Comparison of ENCODE assay signal across 14 cellular contexts in the genomic region with DNA sequence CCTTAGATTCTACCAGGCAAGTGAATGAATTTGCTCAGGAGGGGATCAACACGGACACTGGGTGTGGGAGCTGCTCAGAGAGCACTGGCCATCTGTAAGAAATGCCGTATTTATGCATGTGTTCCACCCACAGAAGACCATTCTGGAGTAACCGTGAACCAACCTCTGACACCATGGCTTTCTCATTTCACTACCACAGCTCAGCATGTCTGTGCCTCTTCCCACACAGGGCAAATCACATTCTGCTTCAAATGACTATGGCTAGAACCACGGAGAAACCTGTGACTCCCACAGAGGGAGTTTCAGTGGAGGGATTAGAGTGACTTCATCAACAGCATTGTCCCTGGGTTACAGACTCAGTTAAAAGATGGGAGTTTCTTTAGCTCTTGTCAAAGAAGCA.
A peak's percentile ranks its signal among the peaks of the same experiment; 100 is the strongest.
DNase-seq lines count a peak whose midpoint lies in the region; ATAC-seq and TF ChIP-seq lines count a peak whose summit lies in the region.
"Had no signal": no experiment of that assay in that cellular context is flagged by ENCODE, and none has a peak within 500 bp of the region (broad histone marks: within the 10 kb centered on the region; RNA-seq: fewer than 3 reads in every experiment).

No MANE protein-coding gene starts in this region.

- peak; percentile 15 for ATAC-seq in activated naive CD8-positive, alpha-beta T cell treated with anti-CD3 and anti-CD28 coated beads, Interleukin-2, amount 50 U/mL, for 24 hours
- ATAC-seq in HG02798 (IDR thresholded peaks at IDR 0.05; ENCODE audit: poor library complexity, unreplicated experiment) (peak; percentile 85), HG03439 (IDR thresholded peaks at IDR 0.05; ENCODE audit: unreplicated experiment) (peak; percentile 64)
- peak; percentile 65 for ATAC-seq in stimulated activated memory B cell treated with anti-CD40 and anti-IgM and Interleukin-4, amounts not matched to agents 10 μg/mL and 1 μg/mL and 100 μg/mL, for 72 hours
- ATAC-seq: HepG2 had no signal

- DNase-seq in activated naive CD8-positive, alpha-beta T cell treated with anti-CD3 and anti-CD28 coated beads, Interleukin-2, amount 50 U/mL, for 24 hours: no peak
- no peak for DNase-seq in activated naive CD8-positive, alpha-beta T cell treated with anti-CD3 and anti-CD28 coated beads for 36 hours
- DNase-seq in NOMO-1 treated with dmso at 0.1 percent for 144 hours (lab: John Stamatoyannopoulos, UW; ENCODE audit: unreplicated experiment): no peak
- DNase-seq in DMS 273 treated with DMSO at 0.1 percent for 48 hours (lab: John Stamatoyannopoulos, UW): no peak
- DNase-seq in osteocyte (ENCODE audit: extremely low spot score, unreplicated experiment): no peak
- DNase-seq: NCI-H1105, NCI-H1694 treated with DMSO at 0.1 percent for 48 hours, NCI-H446 treated with DMSO at 0.1 percent for 48 hours, NCI-H748 treated with DMSO at 0.1 percent for 48 hours, PC-9 had no signal

- no peak for TF ChIP-seq CTCF in osteocyte (IDR thresholded peaks at IDR 0.05)

- H3K27me3 Mint-ChIP-seq in activated naive CD8-positive, alpha-beta T cell treated with anti-CD3 and anti-CD28 coated beads, Interleukin-2, amount 50 U/mL, for 24 hours: no peaks in the 10 kb centered on the region
- H3K27me3 Mint-ChIP-seq in activated naive CD8-positive, alpha-beta T cell treated with anti-CD3 and anti-CD28 coated beads for 36 hours: no peaks in the 10 kb centered on the region
- peaks cover 19% of the 10 kb centered on the region for H3K27me3 Mint-ChIP-seq in stimulated activated memory B cell treated with anti-CD40 and anti-IgM and Interleukin-4, amounts not matched to agents 10 μg/mL and 1 μg/mL and 100 μg/mL, for 72 hours
- no peaks in the 10 kb centered on the region for H3K27me3 Mint-ChIP-seq in osteocyte (ENCODE audit: unreplicated experiment)

- no peaks in the 10 kb centered on the region for H3K4me1 Mint-ChIP-seq in activated naive CD8-positive, alpha-beta T cell treated with anti-CD3 and anti-CD28 coated beads, Interleukin-2, amount 50 U/mL, for 24 hours
- H3K4me1 Mint-ChIP-seq in activated naive CD8-positive, alpha-beta T cell treated with anti-CD3 and anti-CD28 coated beads for 36 hours: no peaks in the 10 kb centered on the region
- H3K4me1 Mint-ChIP-seq in stimulated activated memory B cell treated with anti-CD40 and anti-IgM and Interleukin-4, amounts not matched to agents 10 μg/mL and 1 μg/mL and 100 μg/mL, for 72 hours: peaks cover 7% of the 10 kb centered on the region
- no peaks in the 10 kb centered on the region for H3K4me1 Mint-ChIP-seq in osteocyte (ENCODE audit: unreplicated experiment)

- H3K27ac Mint-ChIP-seq in activated naive CD8-positive, alpha-beta T cell treated with anti-CD3 and anti-CD28 coated beads, Interleukin-2, amount 50 U/mL, for 24 hours: no peak overlapping the region
- no peak overlapping the region for H3K27ac Mint-ChIP-seq in activated naive CD8-positive, alpha-beta T cell treated with anti-CD3 and anti-CD28 coated beads for 36 hours
- H3K27ac Mint-ChIP-seq in stimulated activated memory B cell treated with anti-CD40 and anti-IgM and Interleukin-4, amounts not matched to agents 10 μg/mL and 1 μg/mL and 100 μg/mL, for 72 hours: no peak overlapping the region
- no peak overlapping the region for H3K27ac Mint-ChIP-seq in osteocyte (ENCODE audit: unreplicated experiment)

- peaks cover 4% of the 10 kb centered on the region for H3K9me3 Mint-ChIP-seq in activated naive CD8-positive, alpha-beta T cell treated with anti-CD3 and anti-CD28 coated beads, Interleukin-2, amount 50 U/mL, for 24 hours
- H3K9me3 Mint-ChIP-seq in activated naive CD8-positive, alpha-beta T cell treated with anti-CD3 and anti-CD28 coated beads for 36 hours: peaks cover 5% of the 10 kb centered on the region
- H3K9me3 Mint-ChIP-seq in stimulated activated memory B cell treated with anti-CD40 and anti-IgM and Interleukin-4, amounts not matched to agents 10 μg/mL and 1 μg/mL and 100 μg/mL, for 72 hours: no peaks in the 10 kb centered on the region
- no peaks in the 10 kb centered on the region for H3K9me3 Mint-ChIP-seq in osteocyte (ENCODE audit: unreplicated experiment)

- no peak overlapping the region for H3K4me3 Mint-ChIP-seq in activated naive CD8-positive, alpha-beta T cell treated with anti-CD3 and anti-CD28 coated beads, Interleukin-2, amount 50 U/mL, for 24 hours
- no peak overlapping the region for H3K4me3 Mint-ChIP-seq in activated naive CD8-positive, alpha-beta T cell treated with anti-CD3 and anti-CD28 coated beads for 36 hours
- no peak overlapping the region for H3K4me3 Mint-ChIP-seq in stimulated activated memory B cell treated with anti-CD40 and anti-IgM and Interleukin-4, amounts not matched to agents 10 μg/mL and 1 μg/mL and 100 μg/mL, for 72 hours
- no peak overlapping the region for H3K4me3 Mint-ChIP-seq in osteocyte (ENCODE audit: unreplicated experiment)

- no peaks in the 10 kb centered on the region for H3K36me3 Mint-ChIP-seq in activated naive CD8-positive, alpha-beta T cell treated with anti-CD3 and anti-CD28 coated beads, Interleukin-2, amount 50 U/mL, for 24 hours (ENCODE audit: low read depth)
- no peaks in the 10 kb centered on the region for H3K36me3 Mint-ChIP-seq in activated naive CD8-positive, alpha-beta T cell treated with anti-CD3 and anti-CD28 coated beads for 36 hours
- H3K36me3 Mint-ChIP-seq in stimulated activated memory B cell treated with anti-CD40 and anti-IgM and Interleukin-4, amounts not matched to agents 10 μg/mL and 1 μg/mL and 100 μg/mL, for 72 hours: no peaks in the 10 kb centered on the region
- H3K36me3 Mint-ChIP-seq in osteocyte (ENCODE audit: unreplicated experiment): no peaks in the 10 kb centered on the region

Comparison
In these comparisons a context has a peak if more than half of its experiments do, and no peak if none do; other contexts are left out.
1. ATAC-seq: peak in every context shown above with its lines; median percentile 85 in HG02798; 65 in stimulated activated memory B cell treated with anti-CD40 and anti-IgM and Interleukin-4, amounts not matched to agents 10 μg/mL and 1 μg/mL and 100 μg/mL, for 72 hours; 64 in HG03439; 15 in activated naive CD8-positive, alpha-beta T cell treated with anti-CD3 and anti-CD28 coated beads, Interleukin-2, amount 50 U/mL, for 24 hours.